Comparison of ENCODE assay signal across 29 cellular contexts in genomic region chr11:133181066-133181465, GRCh38.
"Had no signal": no experiment of that assay in that cellular context is flagged by ENCODE, and none has a peak within 500 bp of the region (broad histone marks: within the 10 kb centered on the region; RNA-seq: fewer than 3 reads in every experiment).

No MANE protein-coding gene starts in this region.

- H3K27me3 ChIP-seq: brain microvascular endothelial cell, foreskin keratinocyte, gastrocnemius medialis had no signal

- H3K9me3 ChIP-seq: gastrocnemius medialis, heart left ventricle had no signal

- DNase-seq: activated CD4-positive, alpha-beta memory T cell treated with anti-CD3 and anti-CD28 coated beads for 36 hours; activated CD4-positive, alpha-beta T cell treated with anti-CD3 and anti-CD28 coated beads for 36 hours; activated CD4-positive, alpha-beta T cell treated with anti-CD3 and anti-CD28 coated beads, Interleukin-2, amount 10 ng/mL, durations not matched to agents 24 days and 14 days; activated CD4-positive, CD25-positive, alpha-beta regulatory T cell; activated CD4-positive, CD25-positive, alpha-beta regulatory T cell treated with anti-CD3 and anti-CD28 coated beads, Interleukin-2, amount 50 U/mL, for 72 hours; activated CD8-positive, alpha-beta memory T cell treated with anti-CD3 and anti-CD28 coated beads, Interleukin-2, amount 10 ng/mL, durations not matched to agents 7 days and 5 days; activated CD8-positive, alpha-beta memory T cell treated with anti-CD3 and anti-CD28 coated beads, Interleukin-2, amount 50 U/mL, for 4 hours; activated CD8-positive, alpha-beta T cell treated with anti-CD3 and anti-CD28 coated beads, Interleukin-2, amount 10 ng/mL, durations not matched to agents 7 days and 5 days; activated gamma-delta T cell; activated naive CD4-positive, alpha-beta T cell; activated naive CD4-positive, alpha-beta T cell treated with anti-CD3 and anti-CD28 coated beads, Interleukin-2, amount 10 ng/mL, durations not matched to agents 7 days and 5 days; activated T-cell treated with anti-CD3 and anti-CD28 coated beads, Interleukin-2, amount 50 U/mL, for 1 hour; activated T-cell treated with anti-CD3 and anti-CD28 coated beads, Interleukin-2, amount 50 U/mL, for 48 hours; amniotic stem cell; brain microvascular endothelial cell; dorsolateral prefrontal cortex; effector memory CD4-positive, alpha-beta T cell; endodermal cell; foreskin keratinocyte; gastrocnemius medialis; glutamatergic neuron; heart left ventricle; T-helper 1 cell; T-helper 17 cell; T1000 had no signal

- FAIRE-seq: astrocyte, bronchial epithelial cell had no signal

- H3K27ac ChIP-seq: brain microvascular endothelial cell, coronary artery, foreskin keratinocyte, gastrocnemius medialis, heart left ventricle had no signal

- H3K36me3 ChIP-seq: brain microvascular endothelial cell, gastrocnemius medialis, heart left ventricle had no signal

- H3K4me1 ChIP-seq: foreskin keratinocyte had no signal

- H3K4me3 ChIP-seq: coronary artery, dorsolateral prefrontal cortex, gastrocnemius medialis, heart left ventricle had no signal

- ATAC-seq: activated CD4-positive, alpha-beta T cell treated with anti-CD3 and anti-CD28 coated beads for 36 hours; activated CD8-positive, alpha-beta memory T cell treated with anti-CD3 and anti-CD28 coated beads, Interleukin-2, amount 10 ng/mL, durations not matched to agents 7 days and 5 days; activated CD8-positive, alpha-beta T cell treated with anti-CD3 and anti-CD28 coated beads, Interleukin-2, amount 10 ng/mL, durations not matched to agents 7 days and 5 days; esophagus mucosa; foreskin keratinocyte; gastrocnemius medialis; heart left ventricle; T-helper 17 cell had no signal
